1 cellular context compared by ENCODE assay signal in the genomic region with DNA sequence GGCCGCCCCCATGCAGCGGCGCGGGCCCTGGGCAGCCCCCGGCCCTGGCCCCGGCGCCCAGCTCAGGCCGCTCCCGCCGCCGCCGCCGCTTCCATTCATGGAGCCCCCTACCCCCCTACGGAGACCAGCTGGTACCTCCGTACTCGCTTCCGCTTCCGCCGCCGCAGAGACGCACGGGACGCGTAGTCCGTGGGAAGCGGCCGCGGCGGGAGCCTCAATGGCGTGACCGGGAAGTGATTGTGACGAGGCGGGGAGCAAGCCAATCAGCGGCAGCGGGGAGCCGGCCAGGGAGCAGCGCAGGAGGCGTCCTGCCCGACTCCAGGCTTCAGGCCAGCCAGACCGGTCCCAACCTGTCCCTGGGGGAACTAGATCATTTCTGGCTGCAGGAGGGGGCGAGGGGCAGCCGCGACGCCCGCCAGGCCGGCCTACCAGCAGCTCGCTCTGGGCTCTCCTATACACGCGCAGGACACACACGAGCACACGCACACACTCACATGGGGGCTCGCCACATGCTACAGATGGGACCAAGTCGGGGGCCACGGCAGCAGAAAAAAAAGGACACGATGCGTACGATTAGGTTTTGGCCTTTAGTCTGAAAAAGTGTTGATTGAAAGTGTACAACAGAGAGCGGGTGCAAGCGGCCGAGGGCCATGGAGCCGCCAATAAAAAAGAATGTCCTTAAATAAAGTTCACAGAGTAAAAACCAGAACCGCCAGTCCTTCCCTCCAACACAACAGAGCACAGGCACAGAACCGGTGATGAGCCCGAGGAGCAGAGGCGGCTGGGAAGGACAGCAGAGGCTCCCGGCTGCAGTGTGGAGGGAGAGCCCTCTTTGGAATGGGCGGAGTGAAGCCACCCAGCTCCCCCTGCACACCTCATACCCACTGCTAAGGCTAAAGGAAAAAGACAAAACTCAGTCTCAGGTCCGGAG.
A peak's percentile ranks its signal among the peaks of the same experiment; 100 is the strongest.
TF ChIP-seq lines count a peak whose summit lies in the region.

A gene with protein sequence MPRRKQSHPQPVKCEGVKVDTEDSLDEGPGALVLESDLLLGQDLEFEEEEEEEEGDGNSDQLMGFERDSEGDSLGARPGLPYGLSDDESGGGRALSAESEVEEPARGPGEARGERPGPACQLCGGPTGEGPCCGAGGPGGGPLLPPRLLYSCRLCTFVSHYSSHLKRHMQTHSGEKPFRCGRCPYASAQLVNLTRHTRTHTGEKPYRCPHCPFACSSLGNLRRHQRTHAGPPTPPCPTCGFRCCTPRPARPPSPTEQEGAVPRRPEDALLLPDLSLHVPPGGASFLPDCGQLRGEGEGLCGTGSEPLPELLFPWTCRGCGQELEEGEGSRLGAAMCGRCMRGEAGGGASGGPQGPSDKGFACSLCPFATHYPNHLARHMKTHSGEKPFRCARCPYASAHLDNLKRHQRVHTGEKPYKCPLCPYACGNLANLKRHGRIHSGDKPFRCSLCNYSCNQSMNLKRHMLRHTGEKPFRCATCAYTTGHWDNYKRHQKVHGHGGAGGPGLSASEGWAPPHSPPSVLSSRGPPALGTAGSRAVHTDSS (minus strand): TSS at position 109 of the 931 bp plus-strand sequence. CDS start 208 bp downstream, outside the sequence.

TF ChIP-seq in HepG2, 621 proteins besides CTCF, POLR2A, EP300 and RAD21 (continued from another document and continues in another):
- TF ChIP-seq, protein P1, sequence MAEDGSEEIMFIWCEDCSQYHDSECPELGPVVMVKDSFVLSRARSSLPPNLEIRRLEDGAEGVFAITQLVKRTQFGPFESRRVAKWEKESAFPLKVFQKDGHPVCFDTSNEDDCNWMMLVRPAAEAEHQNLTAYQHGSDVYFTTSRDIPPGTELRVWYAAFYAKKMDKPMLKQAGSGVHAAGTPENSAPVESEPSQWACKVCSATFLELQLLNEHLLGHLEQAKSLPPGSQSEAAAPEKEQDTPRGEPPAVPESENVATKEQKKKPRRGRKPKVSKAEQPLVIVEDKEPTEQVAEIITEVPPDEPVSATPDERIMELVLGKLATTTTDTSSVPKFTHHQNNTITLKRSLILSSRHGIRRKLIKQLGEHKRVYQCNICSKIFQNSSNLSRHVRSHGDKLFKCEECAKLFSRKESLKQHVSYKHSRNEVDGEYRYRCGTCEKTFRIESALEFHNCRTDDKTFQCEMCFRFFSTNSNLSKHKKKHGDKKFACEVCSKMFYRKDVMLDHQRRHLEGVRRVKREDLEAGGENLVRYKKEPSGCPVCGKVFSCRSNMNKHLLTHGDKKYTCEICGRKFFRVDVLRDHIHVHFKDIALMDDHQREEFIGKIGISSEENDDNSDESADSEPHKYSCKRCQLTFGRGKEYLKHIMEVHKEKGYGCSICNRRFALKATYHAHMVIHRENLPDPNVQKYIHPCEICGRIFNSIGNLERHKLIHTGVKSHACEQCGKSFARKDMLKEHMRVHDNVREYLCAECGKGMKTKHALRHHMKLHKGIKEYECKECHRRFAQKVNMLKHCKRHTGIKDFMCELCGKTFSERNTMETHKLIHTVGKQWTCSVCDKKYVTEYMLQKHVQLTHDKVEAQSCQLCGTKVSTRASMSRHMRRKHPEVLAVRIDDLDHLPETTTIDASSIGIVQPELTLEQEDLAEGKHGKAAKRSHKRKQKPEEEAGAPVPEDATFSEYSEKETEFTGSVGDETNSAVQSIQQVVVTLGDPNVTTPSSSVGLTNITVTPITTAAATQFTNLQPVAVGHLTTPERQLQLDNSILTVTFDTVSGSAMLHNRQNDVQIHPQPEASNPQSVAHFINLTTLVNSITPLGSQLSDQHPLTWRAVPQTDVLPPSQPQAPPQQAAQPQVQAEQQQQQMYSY (CRISPR knock-in tag; IDR thresholded peaks at IDR 0.05), result no peak
- TF ChIP-seq ELF3 (CRISPR knock-in tag; IDR thresholded peaks at IDR 0.05) (no peak), CHD4 (IDR thresholded peaks at IDR 0.05; ENCODE audit: borderline replicate concordance, low read length) (no peak), TSC22D2 (CRISPR knock-in tag; IDR thresholded peaks at IDR 0.05; ENCODE audit: borderline replicate concordance) (no peak), MXD4 (CRISPR knock-in tag; IDR thresholded peaks at IDR 0.05) (no peak), TBX3 (IDR thresholded peaks at IDR 0.05; ENCODE audit: borderline replicate concordance) (no peak), ELF4 (CRISPR knock-in tag; IDR thresholded peaks at IDR 0.05; ENCODE audit: borderline replicate concordance) (no peak), ZNF232 (CRISPR knock-in tag; IDR thresholded peaks at IDR 0.05; ENCODE audit: borderline replicate concordance) (no peak), TP53 (CRISPR knock-in tag; conservative IDR thresholded peaks at IDR 0.05) (no peak), MXI1 (IDR thresholded peaks at IDR 0.05; ENCODE audit: borderline replicate concordance, low read depth, low read length) (peak; percentile 49; the same call in 1 of the 3 replicates), HOXA9 (CRISPR knock-in tag; IDR thresholded peaks at IDR 0.05; ENCODE audit: borderline replicate concordance) (no peak; the same call in 1 of the 2 replicates), ZNF282 (IDR thresholded peaks at IDR 0.05; ENCODE audit: partially characterized antibody) (no peak), KAT8 (CRISPR knock-in tag; IDR thresholded peaks at IDR 0.05) (peak; percentile 47; the same call in 1 of the 2 replicates), RAD51 (IDR thresholded peaks at IDR 0.05; ENCODE audit: borderline replicate concordance) (no peak), MYC (CRISPR knock-in tag; IDR thresholded peaks at IDR 0.05; ENCODE audit: borderline replicate concordance) (no peak), ZNF180 (CRISPR knock-in tag; IDR thresholded peaks at IDR 0.05; ENCODE audit: borderline replicate concordance, low read depth) (no peak), RFX5 (IDR thresholded peaks at IDR 0.05; ENCODE audit: low read depth, low read length) (no peak), ZNF383 (CRISPR knock-in tag; IDR thresholded peaks at IDR 0.05; ENCODE audit: borderline replicate concordance) (no peak), ZNF329 (CRISPR knock-in tag; IDR thresholded peaks at IDR 0.05; ENCODE audit: low read depth) (no peak), ZNF350 (CRISPR knock-in tag; IDR thresholded peaks at IDR 0.05; ENCODE audit: borderline replicate concordance, low read depth) (no peak), TOE1 (CRISPR knock-in tag; IDR thresholded peaks at IDR 0.05) (no peak), ZNF17 (CRISPR knock-in tag; IDR thresholded peaks at IDR 0.05) (no peak), ZNF552 (CRISPR knock-in tag; IDR thresholded peaks at IDR 0.05; ENCODE audit: borderline replicate concordance) (no peak), FOSL1 (CRISPR knock-in tag; IDR thresholded peaks at IDR 0.05; ENCODE audit: borderline replicate concordance) (no peak), NFKB2 (CRISPR knock-in tag; IDR thresholded peaks at IDR 0.05; ENCODE audit: borderline replicate concordance) (no peak), HNRNPUL1 (IDR thresholded peaks at IDR 0.05; ENCODE audit: low read depth, low read length) (no peak), ZNF225 (CRISPR knock-in tag; IDR thresholded peaks at IDR 0.05) (no peak), KLF16 (CRISPR knock-in tag; IDR thresholded peaks at IDR 0.05) (no peak), ATM (IDR thresholded peaks at IDR 0.05; ENCODE audit: borderline replicate concordance) (no peak), ZFP36 (IDR thresholded peaks at IDR 0.05; ENCODE audit: borderline replicate concordance, low read depth, low read length, partially characterized antibody) (no peak), AKAP8 (CRISPR knock-in tag; IDR thresholded peaks at IDR 0.05) (no peak), ZNF558 (CRISPR knock-in tag; IDR thresholded peaks at IDR 0.05; ENCODE audit: borderline replicate concordance) (no peak), ISX (CRISPR knock-in tag; conservative IDR thresholded peaks at IDR 0.05) (no peak), ASH2L (IDR thresholded peaks at IDR 0.05; ENCODE audit: insufficient read length, low read depth, low read length) (no peak), NR2C2 (CRISPR knock-in tag; IDR thresholded peaks at IDR 0.05; ENCODE audit: borderline replicate concordance) (peak; percentile 98), ESRRA (CRISPR knock-in tag; IDR thresholded peaks at IDR 0.05; ENCODE audit: low read depth) (0 out of 2 replicates have a peak, but pooled peaks have one; percentile 13), MBNL3 (CRISPR knock-in tag; conservative IDR thresholded peaks at IDR 0.05) (no peak), ZBTB20 (CRISPR knock-in tag; IDR thresholded peaks at IDR 0.05; ENCODE audit: borderline replicate concordance, low read depth) (no peak)
- TF ChIP-seq, protein P2, sequence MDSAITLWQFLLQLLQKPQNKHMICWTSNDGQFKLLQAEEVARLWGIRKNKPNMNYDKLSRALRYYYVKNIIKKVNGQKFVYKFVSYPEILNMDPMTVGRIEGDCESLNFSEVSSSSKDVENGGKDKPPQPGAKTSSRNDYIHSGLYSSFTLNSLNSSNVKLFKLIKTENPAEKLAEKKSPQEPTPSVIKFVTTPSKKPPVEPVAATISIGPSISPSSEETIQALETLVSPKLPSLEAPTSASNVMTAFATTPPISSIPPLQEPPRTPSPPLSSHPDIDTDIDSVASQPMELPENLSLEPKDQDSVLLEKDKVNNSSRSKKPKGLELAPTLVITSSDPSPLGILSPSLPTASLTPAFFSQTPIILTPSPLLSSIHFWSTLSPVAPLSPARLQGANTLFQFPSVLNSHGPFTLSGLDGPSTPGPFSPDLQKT (CRISPR knock-in tag; IDR thresholded peaks at IDR 0.05; ENCODE audit: borderline replicate concordance), result no peak
- TF ChIP-seq, protein P3, sequence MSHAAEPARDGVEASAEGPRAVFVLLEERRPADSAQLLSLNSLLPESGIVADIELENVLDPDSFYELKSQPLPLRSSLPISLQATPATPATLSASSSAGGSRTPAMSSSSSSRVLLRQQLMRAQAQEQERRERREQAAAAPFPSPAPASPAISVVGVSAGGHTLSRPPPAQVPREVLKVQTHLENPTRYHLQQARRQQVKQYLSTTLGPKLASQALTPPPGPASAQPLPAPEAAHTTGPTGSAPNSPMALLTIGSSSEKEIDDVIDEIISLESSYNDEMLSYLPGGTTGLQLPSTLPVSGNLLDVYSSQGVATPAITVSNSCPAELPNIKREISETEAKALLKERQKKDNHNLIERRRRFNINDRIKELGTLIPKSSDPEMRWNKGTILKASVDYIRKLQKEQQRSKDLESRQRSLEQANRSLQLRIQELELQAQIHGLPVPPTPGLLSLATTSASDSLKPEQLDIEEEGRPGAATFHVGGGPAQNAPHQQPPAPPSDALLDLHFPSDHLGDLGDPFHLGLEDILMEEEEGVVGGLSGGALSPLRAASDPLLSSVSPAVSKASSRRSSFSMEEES (CRISPR knock-in tag; IDR thresholded peaks at IDR 0.05), result peak; percentile 45; the same call in 1 of the 2 replicates
- TF ChIP-seq, protein P4, sequence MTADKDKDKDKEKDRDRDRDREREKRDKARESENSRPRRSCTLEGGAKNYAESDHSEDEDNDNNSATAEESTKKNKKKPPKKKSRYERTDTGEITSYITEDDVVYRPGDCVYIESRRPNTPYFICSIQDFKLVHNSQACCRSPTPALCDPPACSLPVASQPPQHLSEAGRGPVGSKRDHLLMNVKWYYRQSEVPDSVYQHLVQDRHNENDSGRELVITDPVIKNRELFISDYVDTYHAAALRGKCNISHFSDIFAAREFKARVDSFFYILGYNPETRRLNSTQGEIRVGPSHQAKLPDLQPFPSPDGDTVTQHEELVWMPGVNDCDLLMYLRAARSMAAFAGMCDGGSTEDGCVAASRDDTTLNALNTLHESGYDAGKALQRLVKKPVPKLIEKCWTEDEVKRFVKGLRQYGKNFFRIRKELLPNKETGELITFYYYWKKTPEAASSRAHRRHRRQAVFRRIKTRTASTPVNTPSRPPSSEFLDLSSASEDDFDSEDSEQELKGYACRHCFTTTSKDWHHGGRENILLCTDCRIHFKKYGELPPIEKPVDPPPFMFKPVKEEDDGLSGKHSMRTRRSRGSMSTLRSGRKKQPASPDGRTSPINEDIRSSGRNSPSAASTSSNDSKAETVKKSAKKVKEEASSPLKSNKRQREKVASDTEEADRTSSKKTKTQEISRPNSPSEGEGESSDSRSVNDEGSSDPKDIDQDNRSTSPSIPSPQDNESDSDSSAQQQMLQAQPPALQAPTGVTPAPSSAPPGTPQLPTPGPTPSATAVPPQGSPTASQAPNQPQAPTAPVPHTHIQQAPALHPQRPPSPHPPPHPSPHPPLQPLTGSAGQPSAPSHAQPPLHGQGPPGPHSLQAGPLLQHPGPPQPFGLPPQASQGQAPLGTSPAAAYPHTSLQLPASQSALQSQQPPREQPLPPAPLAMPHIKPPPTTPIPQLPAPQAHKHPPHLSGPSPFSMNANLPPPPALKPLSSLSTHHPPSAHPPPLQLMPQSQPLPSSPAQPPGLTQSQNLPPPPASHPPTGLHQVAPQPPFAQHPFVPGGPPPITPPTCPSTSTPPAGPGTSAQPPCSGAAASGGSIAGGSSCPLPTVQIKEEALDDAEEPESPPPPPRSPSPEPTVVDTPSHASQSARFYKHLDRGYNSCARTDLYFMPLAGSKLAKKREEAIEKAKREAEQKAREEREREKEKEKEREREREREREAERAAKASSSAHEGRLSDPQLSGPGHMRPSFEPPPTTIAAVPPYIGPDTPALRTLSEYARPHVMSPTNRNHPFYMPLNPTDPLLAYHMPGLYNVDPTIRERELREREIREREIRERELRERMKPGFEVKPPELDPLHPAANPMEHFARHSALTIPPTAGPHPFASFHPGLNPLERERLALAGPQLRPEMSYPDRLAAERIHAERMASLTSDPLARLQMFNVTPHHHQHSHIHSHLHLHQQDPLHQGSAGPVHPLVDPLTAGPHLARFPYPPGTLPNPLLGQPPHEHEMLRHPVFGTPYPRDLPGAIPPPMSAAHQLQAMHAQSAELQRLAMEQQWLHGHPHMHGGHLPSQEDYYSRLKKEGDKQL (CRISPR knock-in tag; IDR thresholded peaks at IDR 0.05; ENCODE audit: low read depth), result no peak
- TF ChIP-seq, protein P5, sequence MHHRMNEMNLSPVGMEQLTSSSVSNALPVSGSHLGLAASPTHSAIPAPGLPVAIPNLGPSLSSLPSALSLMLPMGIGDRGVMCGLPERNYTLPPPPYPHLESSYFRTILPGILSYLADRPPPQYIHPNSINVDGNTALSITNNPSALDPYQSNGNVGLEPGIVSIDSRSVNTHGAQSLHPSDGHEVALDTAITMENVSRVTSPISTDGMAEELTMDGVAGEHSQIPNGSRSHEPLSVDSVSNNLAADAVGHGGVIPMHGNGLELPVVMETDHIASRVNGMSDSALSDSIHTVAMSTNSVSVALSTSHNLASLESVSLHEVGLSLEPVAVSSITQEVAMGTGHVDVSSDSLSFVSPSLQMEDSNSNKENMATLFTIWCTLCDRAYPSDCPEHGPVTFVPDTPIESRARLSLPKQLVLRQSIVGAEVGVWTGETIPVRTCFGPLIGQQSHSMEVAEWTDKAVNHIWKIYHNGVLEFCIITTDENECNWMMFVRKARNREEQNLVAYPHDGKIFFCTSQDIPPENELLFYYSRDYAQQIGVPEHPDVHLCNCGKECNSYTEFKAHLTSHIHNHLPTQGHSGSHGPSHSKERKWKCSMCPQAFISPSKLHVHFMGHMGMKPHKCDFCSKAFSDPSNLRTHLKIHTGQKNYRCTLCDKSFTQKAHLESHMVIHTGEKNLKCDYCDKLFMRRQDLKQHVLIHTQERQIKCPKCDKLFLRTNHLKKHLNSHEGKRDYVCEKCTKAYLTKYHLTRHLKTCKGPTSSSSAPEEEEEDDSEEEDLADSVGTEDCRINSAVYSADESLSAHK (CRISPR knock-in tag; IDR thresholded peaks at IDR 0.05; ENCODE audit: borderline replicate concordance), result no peak
- TF ChIP-seq, protein P6, sequence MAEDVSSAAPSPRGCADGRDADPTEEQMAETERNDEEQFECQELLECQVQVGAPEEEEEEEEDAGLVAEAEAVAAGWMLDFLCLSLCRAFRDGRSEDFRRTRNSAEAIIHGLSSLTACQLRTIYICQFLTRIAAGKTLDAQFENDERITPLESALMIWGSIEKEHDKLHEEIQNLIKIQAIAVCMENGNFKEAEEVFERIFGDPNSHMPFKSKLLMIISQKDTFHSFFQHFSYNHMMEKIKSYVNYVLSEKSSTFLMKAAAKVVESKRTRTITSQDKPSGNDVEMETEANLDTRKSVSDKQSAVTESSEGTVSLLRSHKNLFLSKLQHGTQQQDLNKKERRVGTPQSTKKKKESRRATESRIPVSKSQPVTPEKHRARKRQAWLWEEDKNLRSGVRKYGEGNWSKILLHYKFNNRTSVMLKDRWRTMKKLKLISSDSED (CRISPR knock-in tag; IDR thresholded peaks at IDR 0.05), result no peak
